In the genomic region with DNA sequence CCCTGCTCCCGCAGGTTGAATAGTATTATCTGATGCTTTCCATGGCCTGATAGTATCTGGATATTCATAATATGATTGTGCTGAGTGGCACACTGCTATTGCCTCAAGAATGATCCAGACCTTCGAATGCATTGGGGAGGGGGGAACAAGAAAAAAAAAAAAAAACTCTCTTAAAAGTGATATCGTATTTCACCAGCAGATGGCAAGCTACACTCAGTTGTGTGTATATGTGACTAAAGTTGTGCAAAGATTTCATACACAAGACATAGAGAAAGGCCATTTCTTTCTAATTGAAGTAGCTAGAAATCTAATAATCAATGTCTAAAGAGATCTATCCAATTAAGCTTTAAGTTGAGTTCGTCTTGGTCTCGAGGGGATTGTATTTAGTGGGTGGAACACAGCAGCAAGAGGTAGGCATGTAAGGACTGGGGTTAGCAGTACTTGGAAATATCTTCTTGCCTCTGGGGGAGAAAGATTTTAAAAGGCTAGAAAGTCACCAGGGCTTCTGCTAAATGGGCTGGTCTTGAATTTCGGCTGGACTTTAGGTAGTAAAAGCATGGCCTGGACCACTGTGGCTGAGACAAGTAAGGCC, we compare ENCODE assay signal across 1 cellular context.
TF ChIP-seq lines count a peak whose summit lies in the region.

No MANE protein-coding gene starts in this region.

TF ChIP-seq in HepG2, 621 proteins besides CTCF, POLR2A, EP300 and RAD21:
- no peak for TF ChIP-seq RFX1 (IDR thresholded peaks at IDR 0.05)
- TF ChIP-seq CEBPG (CRISPR knock-in tag; IDR thresholded peaks at IDR 0.05): 0 out of 2 replicates have a peak, but pooled peaks have one; percentile 33
- TF ChIP-seq STAG1 (CRISPR knock-in tag; IDR thresholded peaks at IDR 0.05): peak; percentile 82
- TF ChIP-seq, protein P1, sequence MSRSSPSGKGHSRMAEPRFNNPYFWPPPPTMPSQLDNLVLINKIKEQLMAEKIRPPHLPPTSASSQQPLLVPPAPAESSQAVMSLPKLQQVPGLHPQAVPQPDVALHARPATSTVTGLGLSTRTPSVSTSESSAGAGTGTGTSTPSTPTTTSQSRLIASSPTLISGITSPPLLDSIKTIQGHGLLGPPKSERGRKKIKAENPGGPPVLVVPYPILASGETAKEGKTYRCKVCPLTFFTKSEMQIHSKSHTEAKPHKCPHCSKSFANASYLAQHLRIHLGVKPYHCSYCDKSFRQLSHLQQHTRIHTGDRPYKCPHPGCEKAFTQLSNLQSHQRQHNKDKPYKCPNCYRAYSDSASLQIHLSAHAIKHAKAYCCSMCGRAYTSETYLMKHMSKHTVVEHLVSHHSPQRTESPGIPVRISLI (CRISPR knock-in tag; IDR thresholded peaks at IDR 0.05; ENCODE audit: borderline replicate concordance): peak; percentile 95
- no peak for TF ChIP-seq PPARG (CRISPR knock-in tag; conservative IDR thresholded peaks at IDR 0.05)
- TF ChIP-seq CEBPB (IDR thresholded peaks at IDR 0.05; ENCODE audit: borderline replicate concordance, low read depth, low read length): 0 out of 2 replicates have a peak, but pooled peaks have one; percentile 3
- TF ChIP-seq PATZ1 (CRISPR knock-in tag; IDR thresholded peaks at IDR 0.05): 0 out of 2 replicates have a peak, but pooled peaks have one; percentile 37
- peak; percentile 82 for TF ChIP-seq SMC3 (IDR thresholded peaks at IDR 0.05; ENCODE audit: low read length)
